Comparison of ENCODE assay signal across 1 cellular context in the genomic region with DNA sequence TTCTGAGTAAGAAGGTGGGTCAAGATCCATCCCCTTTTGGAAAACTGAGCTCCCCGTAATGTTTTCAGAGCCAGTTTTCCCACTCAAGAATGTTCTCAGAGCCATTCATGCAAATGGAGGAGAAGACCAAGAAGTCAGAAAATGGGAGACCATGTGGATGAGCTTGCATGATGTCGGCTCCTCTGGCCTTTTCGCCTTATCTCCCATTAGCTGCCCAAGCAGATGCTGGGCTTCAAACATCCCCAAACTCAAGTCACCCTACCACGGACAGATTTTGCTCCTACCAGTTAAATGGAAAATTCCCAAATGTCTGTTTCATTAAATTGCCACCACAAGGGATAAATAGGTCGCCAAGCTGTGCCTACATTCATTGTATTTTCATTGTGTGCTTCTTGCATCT.
TF ChIP-seq lines count a peak whose summit lies in the region.

No MANE protein-coding gene starts in this region.

TF ChIP-seq in K562, 482 proteins besides CTCF, POLR2A, EP300 and RAD21:
- TF ChIP-seq, protein P1, sequence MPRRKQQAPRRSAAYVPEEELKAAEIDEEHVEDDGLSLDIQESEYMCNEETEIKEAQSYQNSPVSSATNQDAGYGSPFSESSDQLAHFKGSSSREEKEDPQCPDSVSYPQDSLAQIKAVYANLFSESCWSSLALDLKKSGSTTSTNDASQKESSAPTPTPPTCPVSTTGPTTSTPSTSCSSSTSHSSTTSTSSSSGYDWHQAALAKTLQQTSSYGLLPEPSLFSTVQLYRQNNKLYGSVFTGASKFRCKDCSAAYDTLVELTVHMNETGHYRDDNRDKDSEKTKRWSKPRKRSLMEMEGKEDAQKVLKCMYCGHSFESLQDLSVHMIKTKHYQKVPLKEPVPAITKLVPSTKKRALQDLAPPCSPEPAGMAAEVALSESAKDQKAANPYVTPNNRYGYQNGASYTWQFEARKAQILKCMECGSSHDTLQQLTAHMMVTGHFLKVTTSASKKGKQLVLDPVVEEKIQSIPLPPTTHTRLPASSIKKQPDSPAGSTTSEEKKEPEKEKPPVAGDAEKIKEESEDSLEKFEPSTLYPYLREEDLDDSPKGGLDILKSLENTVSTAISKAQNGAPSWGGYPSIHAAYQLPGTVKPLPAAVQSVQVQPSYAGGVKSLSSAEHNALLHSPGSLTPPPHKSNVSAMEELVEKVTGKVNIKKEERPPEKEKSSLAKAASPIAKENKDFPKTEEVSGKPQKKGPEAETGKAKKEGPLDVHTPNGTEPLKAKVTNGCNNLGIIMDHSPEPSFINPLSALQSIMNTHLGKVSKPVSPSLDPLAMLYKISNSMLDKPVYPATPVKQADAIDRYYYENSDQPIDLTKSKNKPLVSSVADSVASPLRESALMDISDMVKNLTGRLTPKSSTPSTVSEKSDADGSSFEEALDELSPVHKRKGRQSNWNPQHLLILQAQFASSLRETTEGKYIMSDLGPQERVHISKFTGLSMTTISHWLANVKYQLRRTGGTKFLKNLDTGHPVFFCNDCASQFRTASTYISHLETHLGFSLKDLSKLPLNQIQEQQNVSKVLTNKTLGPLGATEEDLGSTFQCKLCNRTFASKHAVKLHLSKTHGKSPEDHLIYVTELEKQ (CRISPR knock-in tag; IDR thresholded peaks at IDR 0.05) = no peak
- TF ChIP-seq MTF1 (CRISPR knock-in tag; IDR thresholded peaks at IDR 0.05; ENCODE audit: borderline replicate concordance) (no peak), SREBF1 (IDR thresholded peaks at IDR 0.05; ENCODE audit: borderline replicate concordance, low read depth, low read length) (no peak), ARID1B (IDR thresholded peaks at IDR 0.05) (no peak), ZNF551 (CRISPR knock-in tag; IDR thresholded peaks at IDR 0.05) (no peak), KLF13 (tag; IDR thresholded peaks at IDR 0.05; ENCODE audit: borderline replicate concordance, low read depth) (no peak), HIVEP1 (CRISPR knock-in tag; IDR thresholded peaks at IDR 0.05) (0 out of 2 replicates have a peak, but pooled peaks have one; percentile 7)
- TF ChIP-seq, protein P2, sequence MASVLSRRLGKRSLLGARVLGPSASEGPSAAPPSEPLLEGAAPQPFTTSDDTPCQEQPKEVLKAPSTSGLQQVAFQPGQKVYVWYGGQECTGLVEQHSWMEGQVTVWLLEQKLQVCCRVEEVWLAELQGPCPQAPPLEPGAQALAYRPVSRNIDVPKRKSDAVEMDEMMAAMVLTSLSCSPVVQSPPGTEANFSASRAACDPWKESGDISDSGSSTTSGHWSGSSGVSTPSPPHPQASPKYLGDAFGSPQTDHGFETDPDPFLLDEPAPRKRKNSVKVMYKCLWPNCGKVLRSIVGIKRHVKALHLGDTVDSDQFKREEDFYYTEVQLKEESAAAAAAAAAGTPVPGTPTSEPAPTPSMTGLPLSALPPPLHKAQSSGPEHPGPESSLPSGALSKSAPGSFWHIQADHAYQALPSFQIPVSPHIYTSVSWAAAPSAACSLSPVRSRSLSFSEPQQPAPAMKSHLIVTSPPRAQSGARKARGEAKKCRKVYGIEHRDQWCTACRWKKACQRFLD (CRISPR knock-in tag; IDR thresholded peaks at IDR 0.05) = peak; percentile 23; the same call in 1 of the 2 replicates
